8 cellular contexts compared by ENCODE assay signal in the genomic region with DNA sequence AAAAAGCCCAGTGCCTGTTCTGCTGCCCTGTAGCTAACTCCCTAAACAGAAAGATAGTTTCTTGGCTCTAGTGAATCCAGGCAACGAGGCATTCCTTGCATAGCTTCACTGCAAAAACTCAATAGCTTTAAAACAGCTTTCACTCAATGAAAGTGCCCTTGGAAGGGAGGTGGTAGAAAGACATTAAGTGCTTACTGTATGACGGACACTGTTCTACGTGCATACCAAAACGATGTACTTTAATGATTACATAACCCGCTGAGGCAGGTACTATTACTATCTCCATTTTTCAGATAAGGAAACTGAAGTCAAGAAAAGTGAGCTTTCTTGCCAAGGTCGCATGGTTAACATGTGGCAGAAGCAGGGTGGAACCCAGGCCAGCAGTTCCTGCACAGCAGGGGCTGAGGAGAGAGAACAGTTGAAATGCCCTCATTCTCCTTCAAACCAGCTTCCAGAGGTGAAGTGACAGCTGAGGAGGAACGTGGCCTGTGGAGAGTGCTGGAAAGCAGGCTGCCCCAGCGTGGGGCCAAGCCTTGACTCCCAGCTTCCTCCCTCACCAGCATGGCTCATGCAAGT.
DNase-seq lines count a peak whose midpoint lies in the region; ATAC-seq and TF ChIP-seq lines count a peak whose summit lies in the region.
"Had no signal": no experiment of that assay in that cellular context is flagged by ENCODE, and none has a peak within 500 bp of the region (broad histone marks: within the 10 kb centered on the region; RNA-seq: fewer than 3 reads in every experiment).

No MANE protein-coding gene starts in this region.

- H2BK5ac ChIP-seq in mesenchymal stem cell (ENCODE audit: low read depth, low read length, poor library complexity, severe bottlenecking): no peak overlapping the region

- peaks cover 67% of the 10 kb centered on the region for H3K4me1 Mint-ChIP-seq in dendritic cell treated with granulocyte-macrophage colony-stimulating factor and Interleukin-4, amounts not matched to agents 40 ng/mL and 50 ng/mL, for 4 days (ENCODE audit: low read depth)

- H4K91ac ChIP-seq in mesenchymal stem cell (ENCODE audit: low read length): peak overlapping the region; percentile 67

- H2AFZ ChIP-seq in mesenchymal stem cell (ENCODE audit: low read depth, low read length): peak overlapping the region; percentile 3

- no peaks in the 10 kb centered on the region for H3K9me3 ChIP-seq in RWPE2 (ENCODE audit: severe bottlenecking)
- no peaks in the 10 kb centered on the region for H3K9me3 ChIP-seq in mesenchymal stem cell (ENCODE audit: control insufficient read depth, low read length)
- no peaks in the 10 kb centered on the region for H3K9me3 ChIP-seq in tibial artery

- no peaks in the 10 kb centered on the region for H3K27me3 ChIP-seq in RWPE2 (ENCODE audit: insufficient read depth, poor library complexity, severe bottlenecking)
- no peaks in the 10 kb centered on the region for H3K27me3 ChIP-seq in mesenchymal stem cell (ENCODE audit: control insufficient read depth in 1 of 2, insufficient read depth in 1 of 2, low read length in 2 of 2)
- H3K27me3 ChIP-seq in tibial artery: no peaks in the 10 kb centered on the region

- peak overlapping the region; percentile 77 for H3K27ac Mint-ChIP-seq in dendritic cell treated with granulocyte-macrophage colony-stimulating factor and Interleukin-4, amounts not matched to agents 40 ng/mL and 50 ng/mL, for 4 days
- H3K27ac Mint-ChIP-seq: H9 had no signal

- H3K4ac ChIP-seq in mesenchymal stem cell (ENCODE audit: low read depth in 1 of 2, low read length in 2 of 2): peak overlapping the region; percentile 88 to 89

- H3K4me2 ChIP-seq in mesenchymal stem cell (ENCODE audit: low read length, poor library complexity, severe bottlenecking): no peak overlapping the region

- no peak for TF ChIP-seq CTCF in RWPE2 (IDR thresholded peaks at IDR 0.05; ENCODE audit: poor library complexity, severe bottlenecking)
- TF ChIP-seq CTCF in tibial artery (IDR thresholded peaks at IDR 0.05): no peak

- H3K4me1 ChIP-seq in RWPE2 (ENCODE audit: insufficient read depth, poor library complexity, severe bottlenecking) (peaks cover 29% of the 10 kb centered on the region), mesenchymal stem cell (ENCODE audit: control insufficient read depth, insufficient read depth, low read depth, low read length) (peaks cover 25% of the 10 kb centered on the region), tibial artery (peaks cover 0 to 40% (median 30%) of the 10 kb centered on the region in 4 donors)

- H3K23ac ChIP-seq in mesenchymal stem cell (ENCODE audit: low read length in 2 of 2): no peak overlapping the region

- peak overlapping the region; percentile 91 for H2BK120ac ChIP-seq in mesenchymal stem cell (ENCODE audit: low read depth, low read length)

- H3K27me3 Mint-ChIP-seq in dendritic cell treated with granulocyte-macrophage colony-stimulating factor and Interleukin-4, amounts not matched to agents 40 ng/mL and 50 ng/mL, for 4 days: no peaks in the 10 kb centered on the region

- H3K9ac ChIP-seq in mesenchymal stem cell (ENCODE audit: low read length): peak overlapping the region; percentile 69

- intact Hi-C loops in dendritic cell treated with granulocyte-macrophage colony-stimulating factor and Interleukin-4, amounts not matched to agents 40 ng/mL and 50 ng/mL, for 4 days (cut with micrococcal nuclease): no loop called here
- intact Hi-C loops in tibial artery (cut with DNase I; ENCODE audit: low total_unique reads): no loop called here

- DNase-seq in RWPE2 (ENCODE audit: low spot score) (no peak), mesenchymal stem cell (peak; percentile 28), tibial artery (no peak), NCI-H1694 (lab: John Stamatoyannopoulos, UW) (no peak)
- DNase-seq in activated CD4-positive, alpha-beta T cell treated with anti-CD3 and anti-CD28 coated beads, Interleukin-2, amount 50 U/mL, for 1 hour: no peak
- DNase-seq: H9 had no signal

- no peaks in the 10 kb centered on the region for H3K36me3 Mint-ChIP-seq in dendritic cell treated with granulocyte-macrophage colony-stimulating factor and Interleukin-4, amounts not matched to agents 40 ng/mL and 50 ng/mL, for 4 days (ENCODE audit: low read depth)

- H2AK5ac ChIP-seq in mesenchymal stem cell (ENCODE audit: low read length, severe bottlenecking): no peak overlapping the region

- H3K4me3 Mint-ChIP-seq in dendritic cell treated with granulocyte-macrophage colony-stimulating factor and Interleukin-4, amounts not matched to agents 40 ng/mL and 50 ng/mL, for 4 days: no peak overlapping the region
- H3K4me3 Mint-ChIP-seq: H9 had no signal

- no peaks in the 10 kb centered on the region for H3K9me3 Mint-ChIP-seq in dendritic cell treated with granulocyte-macrophage colony-stimulating factor and Interleukin-4, amounts not matched to agents 40 ng/mL and 50 ng/mL, for 4 days
- H3K9me3 Mint-ChIP-seq: H9 had no signal

- peak overlapping the region; percentile 99 to 100 for H2BK12ac ChIP-seq in mesenchymal stem cell (ENCODE audit: low read length in 2 of 2)

- 48% methylated on average over 7 of the region's 8 CpGs for WGBS in mesenchymal stem cell

- H3K14ac ChIP-seq in mesenchymal stem cell (ENCODE audit: low read length in 2 of 2): peak overlapping the region in 1 of 2 experiments; percentile 61

- H4K8ac ChIP-seq in mesenchymal stem cell (ENCODE audit: low read length): peak overlapping the region; percentile 38

- H3K36me3 ChIP-seq in RWPE2 (ENCODE audit: low read depth) (no peaks in the 10 kb centered on the region), mesenchymal stem cell (ENCODE audit: control insufficient read depth in 1 of 2, insufficient read depth in 2 of 2, low read depth in 1 of 2, low read length in 2 of 2) (peaks cover 0 to 6% of the 10 kb centered on the region in 2 experiments), tibial artery (no peaks in the 10 kb centered on the region)

- peak overlapping the region; percentile 73 for H3K27ac ChIP-seq in RWPE2 (ENCODE audit: poor library complexity, severe bottlenecking)
- H3K27ac ChIP-seq in mesenchymal stem cell (ENCODE audit: low read length, poor library complexity, severe bottlenecking): peak overlapping the region; percentile 88
- peak overlapping the region; percentile 62 to 72 for H3K27ac ChIP-seq in tibial artery

- H3K79me1 ChIP-seq in mesenchymal stem cell (replicated peaks; ENCODE audit: low read length, poor library complexity, severe bottlenecking): no peaks in the 10 kb centered on the region

- H3K4me3 ChIP-seq in RWPE2 (ENCODE audit: severe bottlenecking): no peak overlapping the region
- H3K4me3 ChIP-seq in mesenchymal stem cell (ENCODE audit: insufficient read depth in 1 of 2, low read depth in 1 of 2, low read length in 2 of 2): peak overlapping the region in 1 of 2 experiments; percentile 25
- no peak overlapping the region for H3K4me3 ChIP-seq in tibial artery

- no peak for ATAC-seq in RWPE2 (ENCODE audit: low read depth)
- ATAC-seq in HG03432 (IDR thresholded peaks at IDR 0.05; ENCODE audit: unreplicated experiment): no peak

- H2BK15ac ChIP-seq in mesenchymal stem cell (ENCODE audit: low read depth, poor library complexity, severe bottlenecking): peak overlapping the region; percentile 83

- peak overlapping the region; percentile 99 for H3K18ac ChIP-seq in mesenchymal stem cell (ENCODE audit: low read depth in 1 of 2, low read length in 2 of 2)
